ENCODE assay signal across 28 cellular contexts in the genomic region with DNA sequence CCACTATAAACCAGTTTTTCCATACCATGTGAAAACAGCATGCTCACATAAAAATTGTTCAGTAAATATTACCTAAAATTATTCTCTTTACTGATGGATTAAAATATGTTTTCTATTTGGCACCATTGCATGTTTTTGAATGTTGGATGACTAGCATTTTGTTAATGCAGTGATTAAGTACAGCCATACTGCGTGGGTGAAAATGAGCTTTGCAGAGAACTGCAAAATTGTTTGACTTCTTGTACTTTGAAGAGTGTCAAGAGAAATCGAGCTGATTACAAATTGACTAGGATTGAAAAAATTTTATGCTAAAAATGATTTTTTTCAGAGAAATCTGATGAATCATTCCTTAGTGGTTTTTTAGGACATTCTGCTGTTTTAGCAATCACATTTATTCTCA.
"Had no signal": no experiment of that assay in that cellular context is flagged by ENCODE, and none has a peak within 500 bp of the region (broad histone marks: within the 10 kb centered on the region; RNA-seq: fewer than 3 reads in every experiment).

No MANE protein-coding gene starts in this region.

- H3K27ac ChIP-seq: body of pancreas, brain microvascular endothelial cell, breast epithelium, VCaP had no signal

- H3K9me3 ChIP-seq: body of pancreas, breast epithelium had no signal

- H3K4me1 ChIP-seq: body of pancreas, breast epithelium had no signal

- H3K4me3 ChIP-seq: body of pancreas, breast epithelium had no signal

- H3K36me3 ChIP-seq: brain microvascular endothelial cell, breast epithelium had no signal

- DNase-seq: activated B cell treated with CpG ODN at 0.5 μM for 24 hours; activated CD4-positive, alpha-beta memory T cell treated with anti-CD3 and anti-CD28 coated beads for 36 hours; activated CD4-positive, alpha-beta T cell treated with anti-CD3 and anti-CD28 coated beads for 4 hours; activated CD4-positive, alpha-beta T cell treated with anti-CD3 and anti-CD28 coated beads, Interleukin-2, amount 10 ng/mL, durations not matched to agents 24 days and 14 days; activated CD4-positive, alpha-beta T cell treated with anti-CD3 and anti-CD28 coated beads, Interleukin-2, amount 50 U/mL, for 1 hour; activated CD4-positive, alpha-beta T cell treated with anti-CD3 and anti-CD28 coated beads, Interleukin-2, amount 50 U/mL, for 4 hours; activated CD4-positive, CD25-positive, alpha-beta regulatory T cell treated with anti-CD3 and anti-CD28 coated beads, Interleukin-2, amount 50 U/mL, for 72 hours; activated CD8-positive, alpha-beta memory T cell treated with anti-CD3 and anti-CD28 coated beads, Interleukin-2, amount 50 U/mL, for 4 hours; activated CD8-positive, alpha-beta T cell treated with anti-CD3 and anti-CD28 coated beads for 36 hours; activated effector memory CD4-positive, alpha-beta T cell treated with anti-CD3 and anti-CD28 coated beads, Interleukin-2, amount 50 U/mL, for 16 hours; activated gamma-delta T cell treated with Interleukin-2 at 50 U/mL for 16 hours; activated naive CD4-positive, alpha-beta T cell; activated naive CD4-positive, alpha-beta T cell treated with anti-CD3 and anti-CD28 coated beads for 36 hours; activated naive CD8-positive, alpha-beta T cell treated with anti-CD3 and anti-CD28 coated beads, Interleukin-2, amount 10 ng/mL, durations not matched to agents 7 days and 5 days; activated naive CD8-positive, alpha-beta T cell treated with anti-CD3 and anti-CD28 coated beads, Interleukin-2, amount 50 U/mL, for 24 hours; activated T-cell treated with anti-CD3 and anti-CD28 coated beads for 4 hours; activated T-cell treated with anti-CD3 and anti-CD28 coated beads, Interleukin-2, amount 50 U/mL, for 1 hour; activated T-cell treated with anti-CD3 and anti-CD28 coated beads, Interleukin-2, amount 50 U/mL, for 4 hours; activated T-cell treated with anti-CD3 and anti-CD28 coated beads, Interleukin-2, amount 50 U/mL, for 72 hours; anterior cingulate cortex; body of pancreas; brain microvascular endothelial cell; central memory CD4-positive, alpha-beta T cell; T-helper 1 cell; T-helper 2 cell; T-helper 9 cell had no signal

- H3K27me3 ChIP-seq: body of pancreas, brain microvascular endothelial cell, breast epithelium had no signal
